22 cellular contexts compared by ENCODE assay signal in the genomic region with DNA sequence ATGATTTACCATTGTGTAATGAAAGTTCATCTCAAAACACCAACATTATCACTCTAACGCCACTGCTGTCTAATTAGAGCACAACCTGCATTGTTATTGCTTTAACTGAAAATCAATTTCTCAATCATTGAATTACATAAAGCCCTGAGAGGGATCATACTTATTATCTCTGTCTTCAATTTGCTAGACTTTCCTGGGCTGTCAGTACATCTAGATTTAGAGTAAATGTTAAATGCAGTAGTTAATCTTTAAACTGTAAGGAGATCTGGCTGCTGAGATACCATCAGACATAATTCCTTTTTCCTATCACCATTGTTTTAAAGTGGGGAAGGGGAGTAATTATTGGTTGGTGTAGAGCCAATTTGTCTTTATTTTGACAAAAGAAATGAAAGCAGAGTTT.
DNase-seq lines count a peak whose midpoint lies in the region; ATAC-seq and TF ChIP-seq lines count a peak whose summit lies in the region.
"Had no signal": no experiment of that assay in that cellular context is flagged by ENCODE, and none has a peak within 500 bp of the region (broad histone marks: within the 10 kb centered on the region; RNA-seq: fewer than 3 reads in every experiment).

No MANE protein-coding gene starts in this region.

- POLR2A ChIA-PET in SK-N-SH (lab: Yijun Ruan, JAX) = no interaction called here

- H3K27ac ChIP-seq in SK-N-SH (ENCODE audit: low read depth in 2 of 2, low read length in 1 of 2) (no peak overlapping the region), aorta (ENCODE audit: low read depth in 1 of 2, low read length in 2 of 2) (no peak overlapping the region)
- H3K27ac ChIP-seq: BLaER1 had no signal

- no peak for TF ChIP-seq POLR2A in erythroblast (IDR thresholded peaks at IDR 0.05; ENCODE audit: low read length)

- TF ChIP-seq RAD21 in SK-N-SH (IDR thresholded peaks at IDR 0.05; ENCODE audit: low read length) = no peak

- CTCF ChIA-PET in SK-N-SH (lab: Yijun Ruan, JAX) = no interaction called here

- H3F3A ChIP-seq in SK-N-SH (replicated peaks; ENCODE audit: insufficient read depth) = no peaks in the 10 kb centered on the region

- no peaks in the 10 kb centered on the region for H4K20me1 ChIP-seq in SK-N-SH (ENCODE audit: insufficient read depth)
- H4K20me1 ChIP-seq: BLaER1 had no signal

- H3K27me3 ChIP-seq in SK-N-SH (ENCODE audit: insufficient read depth) = no peaks in the 10 kb centered on the region
- H3K27me3 ChIP-seq in aorta (ENCODE audit: control insufficient read depth in 1 of 2, insufficient read depth in 2 of 2, low read length in 1 of 2) = no peaks in the 10 kb centered on the region
- H3K27me3 ChIP-seq: BE2C, BLaER1 had no signal

- no peaks in the 10 kb centered on the region for H3K79me2 ChIP-seq in SK-N-SH (ENCODE audit: insufficient read depth)

- TF ChIP-seq EP300 in SK-N-SH (IDR thresholded peaks at IDR 0.05; ENCODE audit: borderline replicate concordance in 1 of 2, low read depth in 1 of 2, low read length in 1 of 2) = no peak

- H3K9me3 ChIP-seq in SK-N-SH (no peaks in the 10 kb centered on the region), aorta (ENCODE audit: control insufficient read depth, low read length) (no peaks in the 10 kb centered on the region)
- H3K9me3 ChIP-seq: BE2C, BLaER1 had no signal

- WGBS in SK-N-SH (ENCODE audit: low lambda C conversion rate) = 38% methylated on average over 1 of the region's 1 CpG
- 86 to 91% methylated on average over 1 of the region's 1 CpG for WGBS in aorta, 2 donors

- H3K9ac ChIP-seq in SK-N-SH = no peak overlapping the region
- H3K9ac ChIP-seq: BLaER1 had no signal

- intact Hi-C loops in aorta (cut with DNase I) = no loop called here

- no peak for TF ChIP-seq CTCF in SK-N-SH (IDR thresholded peaks at IDR 0.05)

- H3K36me3 ChIP-seq in SK-N-SH (replicated peaks in 1 of 2; ENCODE audit: control insufficient read depth in 1 of 2, insufficient read depth in 2 of 2, low read length in 1 of 2) (no peaks in the 10 kb centered on the region), aorta (ENCODE audit: control insufficient read depth in 1 of 2, insufficient read depth in 2 of 2, low read length in 1 of 2) (no peaks in the 10 kb centered on the region)
- H3K36me3 ChIP-seq: BE2C, BLaER1 had no signal

- ATAC-seq in SK-N-SH treated with all-trans-retinoic acid at 6 μM for 48 hours (no peak), aorta (ENCODE audit: low FRiP score) (no peak)
- ATAC-seq: GM12878 had no signal

- DNase-seq in SK-N-SH = no peak
- peak; percentile 77 for DNase-seq in SK-N-DZ (ENCODE audit: low spot score)
- DNase-seq in aorta = no peak
- no peak for DNase-seq in erythroblast (lab: John Stamatoyannopoulos, UW)
- DNase-seq: 8988T; ACHN; BE2C; C1 segment of cervical spinal cord; CD4-positive, alpha-beta memory T cell; CD4-positive, CD25-positive, alpha-beta regulatory T cell; CD8-positive, alpha-beta memory T cell; COR-L47; DMS 273 treated with DMSO at 0.1 percent for 48 hours; DMS153; DMS53; DMS79; DND-41; EL; GDM1 had no signal

- no peak overlapping the region for H3K4me3 ChIP-seq in SK-N-SH (ENCODE audit: low read depth in 2 of 2, low read length in 1 of 2)
- no peak overlapping the region for H3K4me3 ChIP-seq in aorta (ENCODE audit: low read length in 2 of 2)
- H3K4me3 ChIP-seq: BLaER1, GM12878 had no signal

- no peak overlapping the region for H3K4me2 ChIP-seq in SK-N-SH
- H3K4me2 ChIP-seq: BLaER1 had no signal

- H3K9me2 ChIP-seq in SK-N-SH = no peaks in the 10 kb centered on the region

- no peaks in the 10 kb centered on the region for H3K4me1 ChIP-seq in SK-N-SH (ENCODE audit: control insufficient read depth in 1 of 2, insufficient read depth in 2 of 2, low read depth in 1 of 2, low read length in 1 of 2)
- H3K4me1 ChIP-seq in aorta (ENCODE audit: control insufficient read depth in 1 of 2, insufficient read depth in 2 of 2, low read length in 2 of 2) = no peaks in the 10 kb centered on the region
- H3K4me1 ChIP-seq: BE2C, BLaER1 had no signal

- no peak overlapping the region for H2AFZ ChIP-seq in SK-N-SH (ENCODE audit: low read depth)

TF ChIP-seq in SK-N-SH, 30 proteins besides CTCF, POLR2A, EP300 and RAD21:
- TF ChIP-seq TCF12 (IDR thresholded peaks at IDR 0.05) = no peak
- TF ChIP-seq GATA2 (CRISPR knock-in tag; IDR thresholded peaks at IDR 0.05) = peak; percentile 64

TF ChIP-seq in SK-N-SH treated with all-trans-retinoic acid at 6 μM for 48 hours, 23 proteins besides CTCF, POLR2A, EP300 and RAD21:
- no peak for TF ChIP-seq TOX (CRISPR knock-in tag; IDR thresholded peaks at IDR 0.05; ENCODE audit: borderline replicate concordance)
- TF ChIP-seq BACH2 (CRISPR knock-in tag; IDR thresholded peaks at IDR 0.05; ENCODE audit: borderline replicate concordance) = no peak
- no peak for TF ChIP-seq ESRRG (CRISPR knock-in tag; IDR thresholded peaks at IDR 0.05)
